In genomic region chr16:84606081-84606875, GRCh38 we compare ENCODE assay signal across 12 cellular contexts. TPM values are rescaled to one million over a fixed set of nuclear protein-coding genes. Genes with fewer than 3 reads are reported as not detected.
DNase-seq lines count a peak whose midpoint lies in the region; ATAC-seq lines count a peak whose summit lies in the region.
"Had no signal": no experiment of that assay in that cellular context is flagged by ENCODE, and none has a peak within 500 bp of the region (broad histone marks: within the 10 kb centered on the region; RNA-seq: fewer than 3 reads in every experiment).

No MANE protein-coding gene starts in this region.

- ATAC-seq in memory B cell (ENCODE audit: low read depth) (peak; percentile 13), HG02588 (IDR thresholded peaks at IDR 0.05; ENCODE audit: unreplicated experiment) (no peak)
- ATAC-seq: left colon had no signal

- peaks cover 7% of the 10 kb centered on the region for H3K9me3 Mint-ChIP-seq in activated CD4-positive, alpha-beta memory T cell treated with anti-CD3 and anti-CD28 coated beads for 36 hours
- H3K9me3 Mint-ChIP-seq in memory B cell, result peaks cover 3% of the 10 kb centered on the region

- intact Hi-C loops in activated CD4-positive, alpha-beta memory T cell treated with anti-CD3 and anti-CD28 coated beads for 36 hours (cut with micrococcal nuclease), result loop anchor here (1.0 kb wide), 1 partner anchor 10 kb away; no protein-coding TSS in a partner anchor

- no peak overlapping the region for H3K4me3 Mint-ChIP-seq in activated CD4-positive, alpha-beta memory T cell treated with anti-CD3 and anti-CD28 coated beads for 36 hours
- H3K4me3 Mint-ChIP-seq in memory B cell, result peak overlapping the region; percentile 80

- H3K27ac ChIP-seq in thymus (ENCODE audit: low read depth), result peak overlapping the region; percentile 15
- H3K27ac ChIP-seq: breast epithelium had no signal

- H3K4me1 Mint-ChIP-seq in activated CD4-positive, alpha-beta memory T cell treated with anti-CD3 and anti-CD28 coated beads for 36 hours (ENCODE audit: low read depth), result peaks cover 96% of the 10 kb centered on the region
- peaks cover 69% of the 10 kb centered on the region for H3K4me1 Mint-ChIP-seq in memory B cell

- no peaks in the 10 kb centered on the region for H3K27me3 Mint-ChIP-seq in activated CD4-positive, alpha-beta memory T cell treated with anti-CD3 and anti-CD28 coated beads for 36 hours
- H3K27me3 Mint-ChIP-seq in memory B cell, result no peaks in the 10 kb centered on the region

- no peaks in the 10 kb centered on the region for H3K36me3 ChIP-seq in thymus (ENCODE audit: control insufficient read depth, insufficient read depth)
- H3K36me3 ChIP-seq: breast epithelium had no signal

- POLR2A ChIA-PET in activated CD4-positive, alpha-beta memory T cell treated with anti-CD3 and anti-CD28 coated beads for 36 hours (lab: Charles Lee), result interaction anchor here (0.8 to 2.1 kb wide), 2 partner anchors 8 to 54 kb away, joined by 3 to 7 read pairs; no protein-coding TSS in a partner anchor

- H3K27me3 ChIP-seq in thymus (ENCODE audit: control insufficient read depth, insufficient read depth), result no peaks in the 10 kb centered on the region
- H3K27me3 ChIP-seq: breast epithelium had no signal

- H3K4me1 ChIP-seq in thymus (ENCODE audit: control insufficient read depth, insufficient read depth, low read length), result no peaks in the 10 kb centered on the region
- H3K4me1 ChIP-seq: breast epithelium had no signal

- H3K27ac Mint-ChIP-seq in activated CD4-positive, alpha-beta memory T cell treated with anti-CD3 and anti-CD28 coated beads for 36 hours, result peak overlapping the region; percentile 83
- peak overlapping the region; percentile 87 for H3K27ac Mint-ChIP-seq in memory B cell

- H3K36me3 Mint-ChIP-seq in activated CD4-positive, alpha-beta memory T cell treated with anti-CD3 and anti-CD28 coated beads for 36 hours, result peaks cover 56% of the 10 kb centered on the region
- H3K36me3 Mint-ChIP-seq in memory B cell, result peaks cover 27% of the 10 kb centered on the region

- 87% methylated on average over 14 of the region's 14 CpGs for WGBS in thymus

- peak; percentile 74 for DNase-seq in activated effector memory CD4-positive, alpha-beta T cell treated with anti-CD3 and anti-CD28 coated beads, Interleukin-2, amount 50 U/mL, for 16 hours
- no peak for DNase-seq in activated effector memory CD4-positive, alpha-beta T cell treated with Interleukin-2 at 50 U/mL for 16 hours
- peak; percentile 70 for DNase-seq in activated CD4-positive, alpha-beta memory T cell treated with anti-CD3 and anti-CD28 coated beads for 36 hours
- DNase-seq in memory B cell (ENCODE audit: low spot score in 2 of 2) (no peak), glomerular visceral epithelial cell (ENCODE audit: extremely low spot score) (no peak), AG08395 (ENCODE audit: low spot score) (no peak)
- DNase-seq: activated CD8-positive, alpha-beta memory T cell treated with anti-CD3 and anti-CD28 coated beads, Interleukin-2, amount 50 U/mL, for 4 hours; left colon had no signal

- H3K9me3 ChIP-seq in thymus (ENCODE audit: control insufficient read depth), result no peaks in the 10 kb centered on the region
- H3K9me3 ChIP-seq: breast epithelium had no signal

- CTCF ChIA-PET in activated CD4-positive, alpha-beta memory T cell treated with anti-CD3 and anti-CD28 coated beads for 36 hours (lab: Charles Lee), result interaction anchor here (0.9 to 1.2 kb wide), 3 partner anchors 8 to 54 kb away, joined by 3 read pairs; no protein-coding TSS in a partner anchor

- H3K4me3 ChIP-seq in thymus (ENCODE audit: low read length), result no peak overlapping the region
- H3K4me3 ChIP-seq: breast epithelium, smooth muscle cell had no signal

RNA-seq across cellular contexts. Expression of gene COTL1, which starts 11.6 kb away (rescaled TPM):
- total RNA-seq in activated CD4-positive, alpha-beta memory T cell treated with anti-CD3 and anti-CD28 coated beads for 36 hours, result 100 to 1,000 TPM; 358 to 364 TPM
- polyA plus RNA-seq in thymus, result 145 TPM

RNA-seq across cellular contexts. Expression of gene KLHL36, which starts 42.0 kb away (rescaled TPM):
- 10 to 100 TPM; 56.1 to 56.8 TPM for total RNA-seq in activated CD4-positive, alpha-beta memory T cell treated with anti-CD3 and anti-CD28 coated beads for 36 hours
- 17.8 TPM for polyA plus RNA-seq in thymus

Comparison
In these comparisons a context has a peak if more than half of its experiments do, and no peak if none do; other contexts are left out.
1. DNase-seq: peak in activated effector memory CD4-positive, alpha-beta T cell treated with anti-CD3 and anti-CD28 coated beads, Interleukin-2, amount 50 U/mL, for 16 hours (single experiment) and activated CD4-positive, alpha-beta memory T cell treated with anti-CD3 and anti-CD28 coated beads for 36 hours (single experiment); none in activated effector memory CD4-positive, alpha-beta T cell treated with Interleukin-2 at 50 U/mL for 16 hours (single experiment), memory B cell (0 of 2), glomerular visceral epithelial cell (single experiment) and AG08395 (single experiment).